Comparison of ENCODE assay signal across 20 cellular contexts in genomic region chr4:120440730-120441129, GRCh38.
DNase-seq lines count a peak whose midpoint lies in the region; ATAC-seq, FAIRE-seq and TF ChIP-seq lines count a peak whose summit lies in the region.
"Had no signal": no experiment of that assay in that cellular context is flagged by ENCODE, and none has a peak within 500 bp of the region (broad histone marks: within the 10 kb centered on the region; RNA-seq: fewer than 3 reads in every experiment).

No MANE protein-coding gene starts in this region.

- peaks cover 4% of the 10 kb centered on the region; the same call in 1 of the 3 replicates for H3K4me1 Mint-ChIP-seq in GM23338
- no peaks in the 10 kb centered on the region for H3K4me1 Mint-ChIP-seq in natural killer cell treated with Interleukin-12 subunit alpha and Interleukin-12 subunit beta and Interleukin-15 and Interleukin-18, amount 100 ng/mL, for 72 hours (ENCODE audit: low read depth in 2 of 2)
- H3K4me1 Mint-ChIP-seq: B cell had no signal

- no peak for DNase-seq in GM23338 (ENCODE audit: low spot score)
- no peak for DNase-seq in H1 (ENCODE audit: low read depth in 1 of 2, low spot score in 2 of 2)
- DNase-seq in neuronal stem cell (ENCODE audit: low spot score) = no peak
- DNase-seq in NCI-H2171 (lab: John Stamatoyannopoulos, UW) = no peak
- no peak for DNase-seq in natural killer cell treated with Interleukin-12 subunit alpha and Interleukin-12 subunit beta and Interleukin-15 and Interleukin-18, amount 100 ng/mL, for 72 hours (ENCODE audit: low spot score)
- no peak for DNase-seq in activated naive CD4-positive, alpha-beta T cell treated with anti-CD3 and anti-CD28 coated beads, Interleukin-2, amount 50 U/mL, for 16 hours
- DNase-seq: AML-193; Caco-2; Calu3; CD4-positive, alpha-beta T cell; CD8-positive, alpha-beta T cell; DMS79 treated with DMSO at 0.1 percent for 48 hours; GF-D8 had no signal

- H3K27me3 ChIP-seq in GM23338 (ENCODE audit: insufficient read depth) (no peaks in the 10 kb centered on the region), H1 (replicated peaks in 1 of 4; ENCODE audit: control insufficient read depth in 3 of 4, extremely low read depth in 1 of 4, insufficient read depth in 3 of 4, low read length in 3 of 4) (peaks cover 0 to 1% (median 0%) of the 10 kb centered on the region in 4 experiments; a peak in 1 of 7 replicates), neuronal stem cell (ENCODE audit: control insufficient read depth in 3 of 3, insufficient read depth in 3 of 3, low read depth in 1 of 3, low read length in 3 of 3) (peaks cover 0 to 1% (median 0%) of the 10 kb centered on the region in 3 experiments)
- H3K27me3 ChIP-seq: BLaER1 treated with 17β-estradiol and CSF1 and Interleukin-3, amounts not matched to agents 10 nM and 100 nM had no signal

- no peak for FAIRE-seq in H1 (lab: Jason Lieb, UNC)
- FAIRE-seq: A549, D721Med, G401.6 had no signal

- H4K8ac ChIP-seq in H1 (ENCODE audit: extremely low read depth, insufficient read depth, low read length) = no peak overlapping the region
- H4K8ac ChIP-seq in neuronal stem cell (ENCODE audit: low read depth, low read length) = no peak overlapping the region

- H2BK12ac ChIP-seq in H1 (ENCODE audit: low read depth, low read length) = no peak overlapping the region
- H2BK12ac ChIP-seq in neuronal stem cell (ENCODE audit: low read length) = no peak overlapping the region

- H3K79me2 ChIP-seq in GM23338 (replicated peaks; ENCODE audit: insufficient read depth) (no peaks in the 10 kb centered on the region), H1 (ENCODE audit: control insufficient read depth in 1 of 2, insufficient read depth in 2 of 2, low read length in 2 of 2) (no peaks in the 10 kb centered on the region)

- H4K20me1 ChIP-seq in GM23338 (replicated peaks; ENCODE audit: insufficient read depth) (no peaks in the 10 kb centered on the region), H1 (replicated peaks in 1 of 2; ENCODE audit: control insufficient read depth in 1 of 2, insufficient read depth in 2 of 2, low read length in 2 of 2) (no peaks in the 10 kb centered on the region)
- H4K20me1 ChIP-seq: BLaER1 treated with 17β-estradiol and CSF1 and Interleukin-3, amounts not matched to agents 10 nM and 100 nM had no signal

- H3F3A ChIP-seq in GM23338 (replicated peaks; ENCODE audit: low read depth) = no peaks in the 10 kb centered on the region

- H3K9ac ChIP-seq in H1 (replicated peaks in 1 of 4; ENCODE audit: extremely low read depth in 1 of 4, low read depth in 3 of 4, low read length in 3 of 4) (no peak overlapping the region), neuronal stem cell (ENCODE audit: low read depth, low read length, poor library complexity) (no peak overlapping the region)
- H3K9ac ChIP-seq: BLaER1 treated with 17β-estradiol and CSF1 and Interleukin-3, amounts not matched to agents 10 nM and 100 nM had no signal

- no peaks in the 10 kb centered on the region for H3K27me3 Mint-ChIP-seq in GM23338 (ENCODE audit: insufficient read depth, low read depth, poor library complexity)
- no peaks in the 10 kb centered on the region for H3K27me3 Mint-ChIP-seq in natural killer cell treated with Interleukin-12 subunit alpha and Interleukin-12 subunit beta and Interleukin-15 and Interleukin-18, amount 100 ng/mL, for 72 hours
- H3K27me3 Mint-ChIP-seq: B cell; CD4-positive, alpha-beta T cell had no signal

- H3K56ac ChIP-seq in H1 (replicated peaks; ENCODE audit: insufficient read length, low read depth, low read length) = no peak overlapping the region

- ATAC-seq in GM23338 = no peak
- ATAC-seq in natural killer cell treated with Interleukin-12 subunit alpha and Interleukin-12 subunit beta and Interleukin-15 and Interleukin-18, amount 100 ng/mL, for 72 hours = no peak
- ATAC-seq: A549; CD8-positive, alpha-beta T cell had no signal

- H3K9me3 ChIP-seq in H1 (ENCODE audit: insufficient read depth in 2 of 2, low read depth in 1 of 2, low read length in 1 of 2) (no peaks in the 10 kb centered on the region), neuronal stem cell (replicated peaks in 1 of 2; ENCODE audit: control insufficient read depth in 2 of 2, insufficient read depth in 1 of 2, low read depth in 1 of 2, low read length in 2 of 2) (no peaks in the 10 kb centered on the region)
- H3K9me3 ChIP-seq: A549; BLaER1 treated with 17β-estradiol and CSF1 and Interleukin-3, amounts not matched to agents 10 nM and 100 nM; Caco-2 had no signal

- H3K36me3 Mint-ChIP-seq in GM23338 (ENCODE audit: low read depth) = no peaks in the 10 kb centered on the region
- no peaks in the 10 kb centered on the region for H3K36me3 Mint-ChIP-seq in natural killer cell treated with Interleukin-12 subunit alpha and Interleukin-12 subunit beta and Interleukin-15 and Interleukin-18, amount 100 ng/mL, for 72 hours
- H3K36me3 Mint-ChIP-seq: CD8-positive, alpha-beta T cell had no signal

- H2AFZ ChIP-seq in GM23338 = peak overlapping the region; percentile 54; the same call in 1 of the 2 replicates
- H2AFZ ChIP-seq in H1 (ENCODE audit: low read length) = peak overlapping the region; percentile 74; the same call in 1 of the 2 replicates
- peak overlapping the region; percentile 51 for H2AFZ ChIP-seq in neuronal stem cell (ENCODE audit: low read length)

- H3K4me1 ChIP-seq in GM23338 (ENCODE audit: insufficient read depth) = no peaks in the 10 kb centered on the region
- H3K4me1 ChIP-seq in H1 (replicated peaks in 1 of 4; ENCODE audit: control insufficient read depth in 3 of 4, insufficient read depth in 4 of 4, low read length in 3 of 4) = no peaks in the 10 kb centered on the region
- H3K4me1 ChIP-seq in neuronal stem cell (ENCODE audit: control insufficient read depth in 2 of 2, insufficient read depth in 1 of 2, low read depth in 1 of 2, low read length in 2 of 2) = no peaks in the 10 kb centered on the region
- H3K4me1 ChIP-seq: A549; BLaER1 treated with 17β-estradiol and CSF1 and Interleukin-3, amounts not matched to agents 10 nM and 100 nM; Caco-2 had no signal

- no peak overlapping the region for H3K27ac Mint-ChIP-seq in GM23338
- no peak overlapping the region for H3K27ac Mint-ChIP-seq in natural killer cell treated with Interleukin-12 subunit alpha and Interleukin-12 subunit beta and Interleukin-15 and Interleukin-18, amount 100 ng/mL, for 72 hours
- H3K27ac Mint-ChIP-seq: B cell; CD4-positive, alpha-beta T cell; CD8-positive, alpha-beta T cell had no signal

- H3K27ac ChIP-seq in GM23338 (ENCODE audit: low read depth) = no peak overlapping the region
- no peak overlapping the region for H3K27ac ChIP-seq in H1 (ENCODE audit: low read depth, low read length)
- no peak overlapping the region for H3K27ac ChIP-seq in neuronal stem cell (replicated peaks; ENCODE audit: low read length)
- H3K27ac ChIP-seq: 22Rv1; A549; BLaER1 treated with 17β-estradiol and CSF1 and Interleukin-3, amounts not matched to agents 10 nM and 100 nM; C4-2B had no signal

- no peaks in the 10 kb centered on the region for H3K9me2 ChIP-seq in GM23338 (ENCODE audit: insufficient read depth)

- TF ChIP-seq CTCF in GM23338 (conservative IDR thresholded peaks at IDR 0.05; ENCODE audit: low read depth in 2 of 2) (no peak), H1 (IDR thresholded peaks at IDR 0.05; ENCODE audit: control extremely low read depth in 1 of 3, insufficient read depth in 1 of 3, low read depth in 1 of 3, low read length in 3 of 3) (no peak)

- H3K36me3 ChIP-seq in GM23338 (ENCODE audit: insufficient read depth) (no peaks in the 10 kb centered on the region), H1 (ENCODE audit: control insufficient read depth in 2 of 4, insufficient read depth in 4 of 4, low read length in 3 of 4) (no peaks in the 10 kb centered on the region), neuronal stem cell (replicated peaks in 1 of 2; ENCODE audit: control insufficient read depth in 2 of 2, insufficient read depth in 2 of 2, low read length in 2 of 2) (no peaks in the 10 kb centered on the region)
- H3K36me3 ChIP-seq: BLaER1 treated with 17β-estradiol and CSF1 and Interleukin-3, amounts not matched to agents 10 nM and 100 nM had no signal

- no peak overlapping the region for H3K4ac ChIP-seq in H1 (replicated peaks; ENCODE audit: insufficient read length, low read depth, low read length)
- no peak overlapping the region for H3K4ac ChIP-seq in neuronal stem cell (ENCODE audit: low read length)

- no peak overlapping the region for H2BK120ac ChIP-seq in H1 (replicated peaks; ENCODE audit: low read depth, low read length)
- H2BK120ac ChIP-seq in neuronal stem cell (ENCODE audit: low read depth, low read length) = no peak overlapping the region

- H3K4me3 Mint-ChIP-seq in GM23338 = no peak overlapping the region
- no peak overlapping the region for H3K4me3 Mint-ChIP-seq in natural killer cell treated with Interleukin-12 subunit alpha and Interleukin-12 subunit beta and Interleukin-15 and Interleukin-18, amount 100 ng/mL, for 72 hours
- H3K4me3 Mint-ChIP-seq: B cell; CD4-positive, alpha-beta T cell; CD8-positive, alpha-beta T cell had no signal

- H3K14ac ChIP-seq in H1 (ENCODE audit: insufficient read length) (no peak overlapping the region), neuronal stem cell (ENCODE audit: low read length) (no peak overlapping the region)

- CTCF ChIA-PET in H1 (lab: Charles Lee; ENCODE audit: partially characterized antibody) = interaction anchor here (0.6 to 1.0 kb wide), 2 partner anchors 19 to 106 kb away, joined by 3 read pairs; no protein-coding TSS in a partner anchor

- no peak for TF ChIP-seq EP300 in H1 (IDR thresholded peaks at IDR 0.05; ENCODE audit: borderline replicate concordance in 1 of 2, low read depth in 2 of 2, low read length in 2 of 2)

- no peak overlapping the region for H2BK20ac ChIP-seq in H1 (ENCODE audit: low read length)

- no peak overlapping the region for H2AK5ac ChIP-seq in H1 (ENCODE audit: low read depth, low read length)
- no peak overlapping the region for H2AK5ac ChIP-seq in neuronal stem cell (ENCODE audit: low read depth, low read length)

- TF ChIP-seq POLR2A in H1 (IDR thresholded peaks at IDR 0.05; ENCODE audit: control extremely low read depth in 1 of 2, low read depth in 2 of 2, low read length in 2 of 2) = no peak

- TF ChIP-seq RAD21 in H1 (IDR thresholded peaks at IDR 0.05 in 1 of 2, conservative IDR thresholded peaks at IDR 0.05 in 1 of 2; ENCODE audit: low read depth in 2 of 2, low read length in 2 of 2) = no peak

- POLR2A ChIA-PET in H1 (lab: Charles Lee; ENCODE audit: partially characterized antibody) = no interaction called here

- H4K5ac ChIP-seq in H1 (ENCODE audit: insufficient read length, low read depth, low read length) = no peak overlapping the region

- no peaks in the 10 kb centered on the region for H3K79me1 ChIP-seq in H1 (ENCODE audit: low read depth, low read length)
- no peaks in the 10 kb centered on the region for H3K79me1 ChIP-seq in neuronal stem cell (ENCODE audit: low read depth, low read length)

- H3K4me2 ChIP-seq in GM23338 = no peak overlapping the region
- H3K4me2 ChIP-seq in H1 (ENCODE audit: insufficient read depth in 1 of 2, low read depth in 2 of 2, low read length in 2 of 2) = no peak overlapping the region
- H3K4me2 ChIP-seq in neuronal stem cell (ENCODE audit: insufficient read depth, low read length, poor library complexity, severe bottlenecking) = no peak overlapping the region
- H3K4me2 ChIP-seq: A549; BLaER1 treated with 17β-estradiol and CSF1 and Interleukin-3, amounts not matched to agents 10 nM and 100 nM had no signal

- H4K91ac ChIP-seq in H1 (replicated peaks; ENCODE audit: insufficient read length, low read length) (no peak overlapping the region), neuronal stem cell (ENCODE audit: low read depth, low read length, poor library complexity) (no peak overlapping the region)

- H3K18ac ChIP-seq in H1 (ENCODE audit: extremely low read depth, low read length) (no peak overlapping the region), neuronal stem cell (ENCODE audit: low read length) (no peak overlapping the region)

- H3K4me3 ChIP-seq in GM23338 (no peak overlapping the region), H1 (ENCODE audit: extremely low read depth in 1 of 4, insufficient read depth in 2 of 4, low read depth in 3 of 4, low read length in 4 of 4) (no peak overlapping the region), neuronal stem cell (ENCODE audit: low read length in 2 of 2) (no peak overlapping the region)
- H3K4me3 ChIP-seq: A549; BLaER1 treated with 17β-estradiol and CSF1 and Interleukin-3, amounts not matched to agents 10 nM and 100 nM had no signal

- H3K23me2 ChIP-seq in H1 (ENCODE audit: low read depth, low read length) = no peaks in the 10 kb centered on the region

- no peak overlapping the region for H2BK15ac ChIP-seq in H1 (ENCODE audit: low read length)
- H2BK15ac ChIP-seq in neuronal stem cell (ENCODE audit: low read length) = no peak overlapping the region

- 84% methylated on average over 3 of the region's 3 CpGs; no CpG with 5 or more reads in 1 of the 2 experiments for WGBS in H1 (ENCODE audit: extremely low coverage in 1 of 2, insufficient coverage in 1 of 2, insufficient read length in 1 of 2, insufficient replicate concordance in 2 of 2, low coverage in 1 of 2, low lambda C conversion rate in 2 of 2, missing lambda C conversion rate in 1 of 2), 2 experiments
- WGBS in neuronal stem cell (ENCODE audit: extremely low coverage in 2 of 2, insufficient read length in 2 of 2, insufficient replicate concordance in 1 of 2), 2 donors = no CpG with 5 or more reads among the region's 3 CpGs

- no peak overlapping the region for H3K23ac ChIP-seq in H1 (ENCODE audit: insufficient read length)
- H3K23ac ChIP-seq in neuronal stem cell (ENCODE audit: low read depth, low read length, poor library complexity) = no peak overlapping the region

- H2BK5ac ChIP-seq in H1 (ENCODE audit: low read depth, low read length) (no peak overlapping the region), neuronal stem cell (ENCODE audit: low read length) (no peak overlapping the region)

- H3K9me3 Mint-ChIP-seq in GM23338 = no peaks in the 10 kb centered on the region
- peaks cover 5% of the 10 kb centered on the region for H3K9me3 Mint-ChIP-seq in natural killer cell treated with Interleukin-12 subunit alpha and Interleukin-12 subunit beta and Interleukin-15 and Interleukin-18, amount 100 ng/mL, for 72 hours
- H3K9me3 Mint-ChIP-seq: CD4-positive, alpha-beta T cell; CD8-positive, alpha-beta T cell had no signal
